ENCODE assay signal across 26 cellular contexts in genomic region chr3:35065891-35066290, GRCh38.
"Had no signal": no experiment of that assay in that cellular context is flagged by ENCODE, and none has a peak within 500 bp of the region (broad histone marks: within the 10 kb centered on the region; RNA-seq: fewer than 3 reads in every experiment).

No MANE protein-coding gene starts in this region.

- H3K4me1 ChIP-seq: colonic mucosa, esophagus muscularis mucosa, esophagus squamous epithelium, foreskin keratinocyte, gastroesophageal sphincter, heart left ventricle had no signal

- H3K36me3 ChIP-seq: colonic mucosa, esophagus muscularis mucosa, esophagus squamous epithelium, gastrocnemius medialis, gastroesophageal sphincter, heart left ventricle had no signal

- H3K4me3 ChIP-seq: colonic mucosa, coronary artery, dorsolateral prefrontal cortex, esophagus muscularis mucosa, esophagus squamous epithelium, gastrocnemius medialis, gastroesophageal sphincter, heart left ventricle had no signal

- DNase-seq: cerebellar nuclear complex; colonic mucosa; cortex of kidney; dermis blood vessel endothelial cell; dorsolateral prefrontal cortex; effector CD4-positive, alpha-beta T cell; effector CD8-positive, alpha-beta T cell; effector memory CD4-positive, alpha-beta T cell; effector memory CD8-positive, alpha-beta T cell; endodermal cell; erythroblast; esophagus squamous epithelium; foreskin fibroblast; foreskin keratinocyte; foreskin melanocyte; gastrocnemius medialis; glutamatergic neuron; head of caudate nucleus; heart left ventricle had no signal

- ATAC-seq: effector memory CD8-positive, alpha-beta T cell; foreskin keratinocyte; gastrocnemius medialis; gastroesophageal sphincter; heart left ventricle had no signal

- H3K9me3 ChIP-seq: colonic mucosa, esophagus muscularis mucosa, esophagus squamous epithelium, gastrocnemius medialis, gastroesophageal sphincter, heart left ventricle had no signal

- FAIRE-seq: colon, endometrium, endothelial cell of umbilical vein, frontal cortex had no signal
